1 cellular context compared by ENCODE assay signal in the genomic region with DNA sequence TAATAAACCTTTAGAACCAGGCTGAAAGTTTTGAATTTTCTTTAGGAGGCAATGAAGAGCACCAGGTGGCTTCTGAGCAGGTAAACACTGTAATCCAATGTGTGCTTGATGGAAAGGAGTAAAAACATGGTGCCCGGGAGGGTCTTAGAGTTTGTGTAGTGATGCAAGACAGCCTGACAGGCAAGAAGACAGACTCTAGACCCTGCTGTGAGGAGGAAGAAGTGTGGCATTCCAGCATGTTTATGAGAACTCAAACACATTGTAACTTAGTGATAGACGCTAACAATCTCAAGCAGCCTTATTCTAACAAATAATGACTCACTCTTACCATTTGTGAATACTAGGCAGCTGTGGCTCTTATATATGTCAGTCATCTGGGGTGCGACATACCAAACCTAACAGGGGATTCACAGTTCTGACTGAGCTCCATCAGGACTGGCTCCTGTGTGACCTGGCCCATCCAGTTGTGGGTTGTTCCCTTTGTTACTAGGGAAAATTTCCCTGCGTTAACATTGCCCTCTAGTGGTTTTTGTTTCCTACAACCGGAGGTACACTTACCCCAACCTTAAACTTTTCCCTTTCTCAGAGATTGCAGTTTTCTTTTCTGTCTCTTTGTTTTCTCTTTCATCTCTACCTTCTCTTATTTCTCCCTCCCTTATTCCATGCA.
TF ChIP-seq lines count a peak whose summit lies in the region.

No MANE protein-coding gene starts in this region.

TF ChIP-seq in HepG2, 621 proteins besides CTCF, POLR2A, EP300 and RAD21:
- TF ChIP-seq STAG1 (CRISPR knock-in tag; IDR thresholded peaks at IDR 0.05) = peak; percentile 50
- no peak for TF ChIP-seq FOXA3 (CRISPR knock-in tag; IDR thresholded peaks at IDR 0.05)
- 0 out of 2 replicates have a peak, but pooled peaks have one; percentile 32 for TF ChIP-seq RFX5 (IDR thresholded peaks at IDR 0.05; ENCODE audit: low read depth, low read length)
